ENCODE assay signal across 7 cellular contexts in genomic region chr10:114303556-114303955, GRCh38.
DNase-seq lines count a peak whose midpoint lies in the region; ATAC-seq and TF ChIP-seq lines count a peak whose summit lies in the region.

No MANE protein-coding gene starts in this region.

- H3K36me3 Mint-ChIP-seq in activated T-helper 1 cell treated with anti-CD3 and anti-CD28 coated beads, Interleukin-12 subunit alpha, Interleukin-12 subunit beta, Interleukin-2, Interleukin-4 antibody, amounts not matched to agents 30 ng/mL and 10 ng/mL and 1 ng/mL, durations not matched to agents 14 hours and 24 hours and 36 hours (ENCODE audit: low read depth): no peaks in the 10 kb centered on the region
- peaks cover 5% of the 10 kb centered on the region for H3K36me3 Mint-ChIP-seq in osteocyte (ENCODE audit: unreplicated experiment)

- H3K36me3 ChIP-seq in brain microvascular endothelial cell (replicated peaks): no peaks in the 10 kb centered on the region

- peaks cover 5% of the 10 kb centered on the region for H3K27me3 Mint-ChIP-seq in activated T-helper 1 cell treated with anti-CD3 and anti-CD28 coated beads, Interleukin-12 subunit alpha, Interleukin-12 subunit beta, Interleukin-2, Interleukin-4 antibody, amounts not matched to agents 30 ng/mL and 10 ng/mL and 1 ng/mL, durations not matched to agents 14 hours and 24 hours and 36 hours (ENCODE audit: insufficient read depth)
- H3K27me3 Mint-ChIP-seq in osteocyte (ENCODE audit: unreplicated experiment): no peaks in the 10 kb centered on the region

- no peak overlapping the region for H3K27ac Mint-ChIP-seq in activated T-helper 1 cell treated with anti-CD3 and anti-CD28 coated beads, Interleukin-12 subunit alpha, Interleukin-12 subunit beta, Interleukin-2, Interleukin-4 antibody, amounts not matched to agents 30 ng/mL and 10 ng/mL and 1 ng/mL, durations not matched to agents 14 hours and 24 hours and 36 hours
- peak overlapping the region; percentile 83 for H3K27ac Mint-ChIP-seq in osteocyte (ENCODE audit: unreplicated experiment)

- TF ChIP-seq CTCF in osteocyte (IDR thresholded peaks at IDR 0.05) (no peak), brain microvascular endothelial cell (IDR thresholded peaks at IDR 0.05; ENCODE audit: low read depth, low read length, missing control alignments) (no peak)

- H3K4me3 ChIP-seq in brain microvascular endothelial cell (ENCODE audit: low read depth, low read length): no peak overlapping the region

- peaks cover 24% of the 10 kb centered on the region for H3K4me1 Mint-ChIP-seq in activated T-helper 1 cell treated with anti-CD3 and anti-CD28 coated beads, Interleukin-12 subunit alpha, Interleukin-12 subunit beta, Interleukin-2, Interleukin-4 antibody, amounts not matched to agents 30 ng/mL and 10 ng/mL and 1 ng/mL, durations not matched to agents 14 hours and 24 hours and 36 hours (ENCODE audit: low read depth)
- peaks cover 42% of the 10 kb centered on the region for H3K4me1 Mint-ChIP-seq in osteocyte (ENCODE audit: unreplicated experiment)

- peak overlapping the region; percentile 84 for H3K4me3 Mint-ChIP-seq in activated T-helper 1 cell treated with anti-CD3 and anti-CD28 coated beads, Interleukin-12 subunit alpha, Interleukin-12 subunit beta, Interleukin-2, Interleukin-4 antibody, amounts not matched to agents 30 ng/mL and 10 ng/mL and 1 ng/mL, durations not matched to agents 14 hours and 24 hours and 36 hours
- peak overlapping the region; percentile 77 for H3K4me3 Mint-ChIP-seq in osteocyte (ENCODE audit: unreplicated experiment)

- in situ Hi-C loops in brain microvascular endothelial cell (cut with HindIII; ENCODE audit: low pct_ligation_motif_present, low sequenced_read_pairs): loop anchor here (25.0 kb wide), 1 partner anchor 384 kb away; no protein-coding TSS in a partner anchor

- no peaks in the 10 kb centered on the region for H3K9me3 Mint-ChIP-seq in activated T-helper 1 cell treated with anti-CD3 and anti-CD28 coated beads, Interleukin-12 subunit alpha, Interleukin-12 subunit beta, Interleukin-2, Interleukin-4 antibody, amounts not matched to agents 30 ng/mL and 10 ng/mL and 1 ng/mL, durations not matched to agents 14 hours and 24 hours and 36 hours
- H3K9me3 Mint-ChIP-seq in osteocyte (ENCODE audit: unreplicated experiment): no peaks in the 10 kb centered on the region

- no peak for DNase-seq in activated T-helper 1 cell treated with anti-CD3 and anti-CD28 coated beads, Interleukin-12 subunit alpha, Interleukin-12 subunit beta, Interleukin-2, Interleukin-4 antibody, amounts not matched to agents 30 ng/mL and 10 ng/mL and 1 ng/mL, durations not matched to agents 14 hours and 24 hours and 36 hours (ENCODE audit: low spot score)
- no peak for DNase-seq in osteocyte (ENCODE audit: extremely low spot score, unreplicated experiment)
- no peak for DNase-seq in hypothalamus (lab: John Stamatoyannopoulos, UW)
- DNase-seq in DMS79 treated with DMSO at 0.1 percent for 48 hours (lab: John Stamatoyannopoulos, UW): no peak
- no peak for DNase-seq in brain microvascular endothelial cell

- no peak overlapping the region for H3K27ac ChIP-seq in brain microvascular endothelial cell

- ATAC-seq in GM18907 (IDR thresholded peaks at IDR 0.05; ENCODE audit: unreplicated experiment): peak; percentile 3
- ATAC-seq in HG02759 (IDR thresholded peaks at IDR 0.05; ENCODE audit: unreplicated experiment): peak; percentile 6

- no peaks in the 10 kb centered on the region for H3K27me3 ChIP-seq in brain microvascular endothelial cell (replicated peaks)

- intact Hi-C loops in activated T-helper 1 cell treated with anti-CD3 and anti-CD28 coated beads, Interleukin-12 subunit alpha, Interleukin-12 subunit beta, Interleukin-2, Interleukin-4 antibody, amounts not matched to agents 30 ng/mL and 10 ng/mL and 1 ng/mL, durations not matched to agents 14 hours and 24 hours and 36 hours (cut with micrococcal nuclease): loop anchor here (5.0 to 10.0 kb wide), 3 partner anchors 169 to 1114 kb away; partner anchors contain the start of gene TRUB1
